Comparison of ENCODE assay signal across 18 cellular contexts in the genomic region with DNA sequence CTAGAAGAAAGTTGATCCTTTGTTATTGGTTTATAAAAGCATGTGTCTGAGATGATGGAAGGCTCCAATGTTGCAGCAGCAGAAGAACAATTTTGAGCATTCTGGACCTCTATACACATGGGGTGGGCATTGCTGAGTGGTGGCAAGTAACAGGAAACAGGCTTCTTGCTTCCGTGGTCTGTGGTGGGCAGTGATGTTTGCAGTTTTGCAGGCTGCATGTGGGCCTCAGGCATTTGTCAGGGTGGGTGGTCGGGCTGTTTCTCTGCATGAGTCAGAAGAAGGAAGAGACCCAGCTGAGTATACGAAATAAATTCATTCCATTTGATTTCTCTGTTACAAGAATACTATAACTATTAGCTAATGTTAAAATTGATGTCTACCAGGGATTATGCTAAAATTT.
DNase-seq lines count a peak whose midpoint lies in the region; ATAC-seq and TF ChIP-seq lines count a peak whose summit lies in the region.
"Had no signal": no experiment of that assay in that cellular context is flagged by ENCODE, and none has a peak within 500 bp of the region (broad histone marks: within the 10 kb centered on the region; RNA-seq: fewer than 3 reads in every experiment).

No MANE protein-coding gene starts in this region.

- H3K4me1 ChIP-seq in SK-N-SH (ENCODE audit: control insufficient read depth in 1 of 2, insufficient read depth in 2 of 2, low read depth in 1 of 2, low read length in 1 of 2) (peaks cover 0 to 5% of the 10 kb centered on the region in 2 experiments; a peak in 2 of 4 replicates), smooth muscle cell (ENCODE audit: low read depth) (peaks cover 4% of the 10 kb centered on the region), upper lobe of left lung (no peaks in the 10 kb centered on the region)
- H3K4me1 ChIP-seq in CD8-positive, alpha-beta memory T cell (ENCODE audit: insufficient read depth, low read length) = no peaks in the 10 kb centered on the region

- TF ChIP-seq CTCF in SK-N-SH (IDR thresholded peaks at IDR 0.05) (no peak), astrocyte of the spinal cord (IDR thresholded peaks at IDR 0.05; ENCODE audit: low read depth, low read length) (no peak), smooth muscle cell (IDR thresholded peaks at IDR 0.05; ENCODE audit: borderline replicate concordance, insufficient read depth, poor library complexity, severe bottlenecking) (no peak), upper lobe of left lung (IDR thresholded peaks at IDR 0.05) (no peak)

- no peak overlapping the region for H3K4me3 Mint-ChIP-seq in CD8-positive, alpha-beta memory T cell
- H3K4me3 Mint-ChIP-seq: IgD-negative memory B cell had no signal

- DNase-seq in SK-N-SH (no peak), astrocyte of the spinal cord (ENCODE audit: low read depth, low spot score) (peak; percentile 55), kidney tubule cell (ENCODE audit: low spot score) (peak; percentile 3), smooth muscle cell (lab: John Stamatoyannopoulos, UW; ENCODE audit: unreplicated experiment) (no peak), NCI-H1048 (lab: John Stamatoyannopoulos, UW) (no peak), upper lobe of left lung (no peak)
- no peak for DNase-seq in CD8-positive, alpha-beta memory T cell
- DNase-seq: activated CD4-positive, alpha-beta T cell treated with anti-CD3 and anti-CD28 coated beads for 1 hour; activated CD8-positive, alpha-beta memory T cell treated with anti-CD3 and anti-CD28 coated beads, Interleukin-2, amount 50 U/mL, for 48 hours; activated naive CD4-positive, alpha-beta T cell; brain microvascular endothelial cell; left colon; NCI-H1092 treated with DMSO at 0.1 percent for 48 hours; NCI-H774; stimulated activated CD4-positive, alpha-beta T cell treated with anti-CD3 and anti-CD28 coated beads, Interleukin-15, amount 100 ng/mL, for 24 hours; stimulated activated naive CD8-positive, alpha-beta T cell treated with anti-CD3 and anti-CD28 coated beads, Interleukin-15, Interleukin-2, amounts not matched to agents 100 U/mL and 50 U/mL, for 24 hours had no signal

- no peak for ATAC-seq in SK-N-SH treated with all-trans-retinoic acid at 6 μM for 48 hours
- no peak for ATAC-seq in upper lobe of left lung (ENCODE audit: low FRiP score in 2 of 2)
- ATAC-seq: left colon; stimulated activated naive CD8-positive, alpha-beta T cell treated with anti-CD3 and anti-CD28 coated beads, Interleukin-15, Interleukin-2, amounts not matched to agents 100 U/mL and 50 U/mL, for 24 hours had no signal

- H3K4me1 Mint-ChIP-seq in CD8-positive, alpha-beta memory T cell = no peaks in the 10 kb centered on the region

- H3K36me3 ChIP-seq in SK-N-SH (replicated peaks in 1 of 2; ENCODE audit: control insufficient read depth in 1 of 2, insufficient read depth in 2 of 2, low read length in 1 of 2) = no peaks in the 10 kb centered on the region
- no peaks in the 10 kb centered on the region for H3K36me3 ChIP-seq in smooth muscle cell (ENCODE audit: low read depth)
- H3K36me3 ChIP-seq in CD8-positive, alpha-beta memory T cell (ENCODE audit: insufficient read depth, low read length) = no peaks in the 10 kb centered on the region
- no peaks in the 10 kb centered on the region for H3K36me3 ChIP-seq in upper lobe of left lung
- H3K36me3 ChIP-seq: brain microvascular endothelial cell had no signal

- no peaks in the 10 kb centered on the region for H3K36me3 Mint-ChIP-seq in CD8-positive, alpha-beta memory T cell
- H3K36me3 Mint-ChIP-seq: IgD-negative memory B cell had no signal

- H3K27me3 Mint-ChIP-seq in CD8-positive, alpha-beta memory T cell = no peaks in the 10 kb centered on the region
- H3K27me3 Mint-ChIP-seq: IgD-negative memory B cell had no signal

- no peaks in the 10 kb centered on the region for H3K79me2 ChIP-seq in SK-N-SH (ENCODE audit: insufficient read depth)
- H3K79me2 ChIP-seq in smooth muscle cell (ENCODE audit: low read depth) = no peaks in the 10 kb centered on the region

- TF ChIP-seq EP300 in SK-N-SH (IDR thresholded peaks at IDR 0.05; ENCODE audit: borderline replicate concordance in 1 of 2, low read depth in 1 of 2, low read length in 1 of 2) (no peak), upper lobe of left lung (IDR thresholded peaks at IDR 0.05) (no peak)

- H3K9ac ChIP-seq in SK-N-SH = no peak overlapping the region
- no peak overlapping the region for H3K9ac ChIP-seq in smooth muscle cell (ENCODE audit: low read depth)

- CTCF ChIA-PET in SK-N-SH (lab: Yijun Ruan, JAX) = no interaction called here
- CTCF ChIA-PET in CD8-positive, alpha-beta memory T cell (lab: Charles Lee) = no interaction called here

- H4K20me1 ChIP-seq in SK-N-SH (ENCODE audit: insufficient read depth) (no peaks in the 10 kb centered on the region), smooth muscle cell (ENCODE audit: low read depth) (no peaks in the 10 kb centered on the region)

- H2AFZ ChIP-seq in SK-N-SH (ENCODE audit: low read depth) (peak overlapping the region; percentile 64; the same call in 1 of the 2 replicates), smooth muscle cell (ENCODE audit: low read depth) (peak overlapping the region; percentile 46)

- no peak for TF ChIP-seq RAD21 in SK-N-SH (IDR thresholded peaks at IDR 0.05; ENCODE audit: low read length)

- H3K27ac Mint-ChIP-seq in CD8-positive, alpha-beta memory T cell = no peak overlapping the region
- H3K27ac Mint-ChIP-seq: IgD-negative memory B cell had no signal

- H3K27ac ChIP-seq in SK-N-SH (ENCODE audit: low read depth in 2 of 2, low read length in 1 of 2) (no peak overlapping the region), smooth muscle cell (ENCODE audit: low read depth) (peak overlapping the region; percentile 30), upper lobe of left lung (no peak overlapping the region)
- no peak overlapping the region for H3K27ac ChIP-seq in CD8-positive, alpha-beta memory T cell (ENCODE audit: low read depth, low read length)
- H3K27ac ChIP-seq: brain microvascular endothelial cell had no signal

- H3K4me3 ChIP-seq in SK-N-SH (ENCODE audit: low read depth in 2 of 2, low read length in 1 of 2) = no peak overlapping the region
- no peak overlapping the region for H3K4me3 ChIP-seq in astrocyte of the spinal cord (ENCODE audit: low read depth, low read length)
- no peak overlapping the region for H3K4me3 ChIP-seq in smooth muscle cell
- no peak overlapping the region for H3K4me3 ChIP-seq in CD8-positive, alpha-beta memory T cell (ENCODE audit: low read length)
- H3K4me3 ChIP-seq in upper lobe of left lung = no peak overlapping the region

- H3K27me3 ChIP-seq in SK-N-SH (ENCODE audit: insufficient read depth) = no peaks in the 10 kb centered on the region
- H3K27me3 ChIP-seq in smooth muscle cell (ENCODE audit: low read depth) = no peaks in the 10 kb centered on the region
- no peaks in the 10 kb centered on the region for H3K27me3 ChIP-seq in CD8-positive, alpha-beta memory T cell (ENCODE audit: insufficient read depth, low read length, poor library complexity, severe bottlenecking)
- H3K27me3 ChIP-seq in upper lobe of left lung = no peaks in the 10 kb centered on the region
- H3K27me3 ChIP-seq: brain microvascular endothelial cell had no signal

- H3K9me3 Mint-ChIP-seq in CD8-positive, alpha-beta memory T cell = peaks cover 0 to 5% (median 0%) of the 10 kb centered on the region in 5 donors

- H3K9me3 ChIP-seq in SK-N-SH (no peaks in the 10 kb centered on the region), smooth muscle cell (replicated peaks; ENCODE audit: low read depth) (no peaks in the 10 kb centered on the region), upper lobe of left lung (no peaks in the 10 kb centered on the region)
- H3K9me3 ChIP-seq in CD8-positive, alpha-beta memory T cell (ENCODE audit: low read length) = no peaks in the 10 kb centered on the region

- POLR2A ChIA-PET in SK-N-SH (lab: Yijun Ruan, JAX) = no interaction called here
- POLR2A ChIA-PET in CD8-positive, alpha-beta memory T cell (lab: Charles Lee) = no interaction called here

- no peaks in the 10 kb centered on the region for H3F3A ChIP-seq in SK-N-SH (replicated peaks; ENCODE audit: insufficient read depth)
- H3F3A ChIP-seq in smooth muscle cell (ENCODE audit: low read depth) = peaks cover 5% of the 10 kb centered on the region

- no peak overlapping the region for H3K4me2 ChIP-seq in SK-N-SH
- H3K4me2 ChIP-seq in smooth muscle cell = peak overlapping the region; percentile 21

- in situ Hi-C loops in astrocyte of the spinal cord (cut with HindIII; ENCODE audit: low sequenced_read_pairs) = no loop called here

- 50% methylated on average over 3 of the region's 3 CpGs for WGBS in SK-N-SH (ENCODE audit: low lambda C conversion rate)
- WGBS in smooth muscle cell (ENCODE audit: low lambda C conversion rate) = 20% methylated on average over 3 of the region's 3 CpGs
- 39 to 41% methylated on average over 3 of the region's 3 CpGs for WGBS in upper lobe of left lung, 2 donors

- TF ChIP-seq POLR2A in upper lobe of left lung (IDR thresholded peaks at IDR 0.05) = no peak

- no peaks in the 10 kb centered on the region for H3K9me2 ChIP-seq in SK-N-SH

TF ChIP-seq in SK-N-SH, 30 proteins besides CTCF, POLR2A, EP300 and RAD21:
- TF ChIP-seq JUND (IDR thresholded peaks at IDR 0.05) (0 out of 2 replicates have a peak, but pooled peaks have one; percentile 4), YY1 (IDR thresholded peaks at IDR 0.05; ENCODE audit: low read depth) (no peak)

TF ChIP-seq in SK-N-SH treated with all-trans-retinoic acid at 6 μM for 48 hours, 23 proteins besides CTCF, POLR2A, EP300 and RAD21:
- TF ChIP-seq PPARA (CRISPR knock-in tag; IDR thresholded peaks at IDR 0.05; ENCODE audit: borderline replicate concordance) = no peak
- TF ChIP-seq RARB (CRISPR knock-in tag; IDR thresholded peaks at IDR 0.05) = no peak
- no peak for TF ChIP-seq TCF4 (CRISPR knock-in tag; IDR thresholded peaks at IDR 0.05; ENCODE audit: borderline replicate concordance)
- TF ChIP-seq SNAI2 (CRISPR knock-in tag; IDR thresholded peaks at IDR 0.05) = no peak
- TF ChIP-seq OSR1 (CRISPR knock-in tag; IDR thresholded peaks at IDR 0.05) = no peak
- no peak for TF ChIP-seq ISL1 (CRISPR knock-in tag; IDR thresholded peaks at IDR 0.05)
- TF ChIP-seq ZNF8 (CRISPR knock-in tag; IDR thresholded peaks at IDR 0.05) = no peak
- no peak for TF ChIP-seq CSDC2 (CRISPR knock-in tag; IDR thresholded peaks at IDR 0.05)

Comparison
In these comparisons a context has a peak if more than half of its experiments do, and no peak if none do; other contexts are left out.
1. DNase-seq: peak in astrocyte of the spinal cord (single experiment) and kidney tubule cell (single experiment); none in SK-N-SH (single experiment), smooth muscle cell (single experiment), CD8-positive, alpha-beta memory T cell (0 of 5), NCI-H1048 (single experiment) and upper lobe of left lung (0 of 2).